Comparison of ENCODE assay signal across 7 cellular contexts in the genomic region with DNA sequence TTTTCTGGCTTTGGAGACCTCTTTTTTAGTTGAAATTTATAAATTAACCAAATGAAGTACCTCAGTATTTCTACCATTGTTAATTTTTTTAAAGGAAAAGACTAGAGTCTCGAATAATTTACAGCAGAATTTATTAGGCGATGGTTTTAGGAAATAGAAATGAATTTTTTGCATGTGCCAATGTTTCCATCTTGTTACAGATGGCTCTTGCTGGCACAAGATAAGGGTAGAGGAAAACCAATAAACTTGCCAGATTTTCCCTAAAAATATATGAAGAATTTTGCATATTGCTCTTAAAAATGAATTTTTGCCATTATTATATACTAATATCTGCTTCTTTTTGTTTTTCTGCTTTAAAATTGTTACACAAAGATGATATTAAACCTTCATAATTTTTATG.
"Had no signal": no experiment of that assay in that cellular context is flagged by ENCODE, and none has a peak within 500 bp of the region (broad histone marks: within the 10 kb centered on the region; RNA-seq: fewer than 3 reads in every experiment).

No MANE protein-coding gene starts in this region.

- H3K4me3 ChIP-seq: GM23248, HAP-1 had no signal

- H3K4me1 ChIP-seq: HAP-1 had no signal

- DNase-seq: GM23248, GOT3, H7, HFFc6, KG1 had no signal

- H3K36me3 ChIP-seq: HAP-1 had no signal

- H3K9me3 ChIP-seq: HAP-1 had no signal

- H3K27ac ChIP-seq: GM23248, HL-60 had no signal
